ENCODE assay signal across 8 cellular contexts in genomic region chr15:41971893-41972340, GRCh38. TPM values are rescaled to one million over a fixed set of nuclear protein-coding genes. Genes with fewer than 3 reads are reported as not detected.
DNase-seq lines count a peak whose midpoint lies in the region; ATAC-seq and TF ChIP-seq lines count a peak whose summit lies in the region.

No MANE protein-coding gene starts in this region.

- DNase-seq in GM12864 (ENCODE audit: low read depth) = no peak
- DNase-seq in colonic mucosa = peak; percentile 62
- peak in 1 of 2 donors; percentile 33 for DNase-seq in uterus
- DNase-seq in NCI-H1092 (lab: John Stamatoyannopoulos, UW) = no peak
- no peak for DNase-seq in medulla oblongata (ENCODE audit: extremely low spot score)

- H4K20me1 ChIP-seq in Loucy (ENCODE audit: insufficient read depth, low read length, poor library complexity, severe bottlenecking) = peaks cover 7% of the 10 kb centered on the region

- H3K36me3 ChIP-seq in Loucy (ENCODE audit: insufficient read depth, low read length) (no peaks in the 10 kb centered on the region), colonic mucosa (no peaks in the 10 kb centered on the region), mesodermal cell (ENCODE audit: control insufficient read depth, insufficient read depth, low read length) (no peaks in the 10 kb centered on the region), uterus (no peaks in the 10 kb centered on the region)

- H3K9me3 ChIP-seq in Loucy (ENCODE audit: insufficient read depth, low read depth, low read length) (no peaks in the 10 kb centered on the region), colonic mucosa (no peaks in the 10 kb centered on the region), mesodermal cell (ENCODE audit: control insufficient read depth, low read length) (no peaks in the 10 kb centered on the region), uterus (no peaks in the 10 kb centered on the region)

- intact Hi-C loops in colonic mucosa (cut with DNase I) = no loop called here
- intact Hi-C loops in uterus (cut with DNase I; ENCODE audit: low total_unique reads) = no loop called here

- H3K79me2 ChIP-seq in Loucy (ENCODE audit: insufficient read depth, low read length) = no peaks in the 10 kb centered on the region

- peak overlapping the region; percentile 100 for H3K4me3 ChIP-seq in GM12864 (ENCODE audit: low read depth, low read length)
- H3K4me3 ChIP-seq in Loucy (ENCODE audit: low read length, poor library complexity, severe bottlenecking) = peak overlapping the region; percentile 78
- H3K4me3 ChIP-seq in colonic mucosa = peak overlapping the region; percentile 93
- H3K4me3 ChIP-seq in mesodermal cell (ENCODE audit: extremely low read depth, insufficient read depth, low read length, poor library complexity, severe bottlenecking) = peak overlapping the region; percentile 87
- H3K4me3 ChIP-seq in uterus = peak overlapping the region; percentile 40 to 93

- no peaks in the 10 kb centered on the region; the same call in 1 of the 2 replicates for H3F3A ChIP-seq in Loucy (ENCODE audit: low read depth)

- H3K27me3 ChIP-seq in Loucy (ENCODE audit: insufficient read depth, low read length, poor library complexity, severe bottlenecking) = no peaks in the 10 kb centered on the region
- H3K27me3 ChIP-seq in colonic mucosa = no peaks in the 10 kb centered on the region
- H3K27me3 ChIP-seq in uterus = no peaks in the 10 kb centered on the region

- no peak for TF ChIP-seq CTCF in GM12864 (IDR thresholded peaks at IDR 0.05; ENCODE audit: low read depth, low read length, missing control alignments)
- TF ChIP-seq CTCF in Loucy (conservative IDR thresholded peaks at IDR 0.05; ENCODE audit: low read length) = no peak
- no peak for TF ChIP-seq CTCF in colonic mucosa (IDR thresholded peaks at IDR 0.05)
- no peak for TF ChIP-seq CTCF in uterus (IDR thresholded peaks at IDR 0.05)

- TF ChIP-seq POLR2A in uterus (IDR thresholded peaks at IDR 0.05) = no peak

- H3K4me2 ChIP-seq in Loucy (ENCODE audit: low read depth, low read length, poor library complexity, severe bottlenecking) = peak overlapping the region; percentile 79

- WGBS in mesodermal cell (ENCODE audit: insufficient coverage in 2 of 2), 2 experiments = 0 to 1% methylated on average over 25 to 50 of the region's 52 CpGs

- H3K4me1 ChIP-seq in Loucy (ENCODE audit: insufficient read depth, low read length, poor library complexity, severe bottlenecking) (peaks cover 22% of the 10 kb centered on the region), colonic mucosa (no peaks in the 10 kb centered on the region), mesodermal cell (ENCODE audit: control insufficient read depth, insufficient read depth, low read length, poor library complexity, severe bottlenecking) (peaks cover 38% of the 10 kb centered on the region), uterus (no peaks in the 10 kb centered on the region)

- peak overlapping the region; percentile 94 for H2AFZ ChIP-seq in Loucy (ENCODE audit: low read length)

- ATAC-seq in GM21619 (IDR thresholded peaks at IDR 0.05; ENCODE audit: unreplicated experiment) = peak; percentile 16

- H3K9me2 ChIP-seq in Loucy (replicated peaks; ENCODE audit: low read depth, low read length) = no peaks in the 10 kb centered on the region

- H3K27ac ChIP-seq in colonic mucosa = peak overlapping the region; percentile 85
- peak overlapping the region; percentile 52 for H3K27ac ChIP-seq in mesodermal cell (ENCODE audit: low read depth, low read length, severe bottlenecking)
- H3K27ac ChIP-seq in uterus = peak overlapping the region; percentile 66 to 82

- H3K9ac ChIP-seq in Loucy (ENCODE audit: low read depth, low read length, poor library complexity, severe bottlenecking) (peak overlapping the region; percentile 61), colonic mucosa (ENCODE audit: low read depth in 2 of 2, low read length in 2 of 2) (peak overlapping the region; percentile 95 to 99)

RNA-seq across cellular contexts. Expression of gene EHD4, which starts 0.4 kb away (rescaled TPM):
- total RNA-seq in colonic mucosa (10 to 100 TPM; 30.3 to 40.0 TPM), uterus (10 to 100 TPM; 12.8 to 45.2 (median 26.1) TPM)
- polyA plus RNA-seq in mesodermal cell (2013, experiment 1 of 2) = 23.0 TPM
- 19.8 TPM for polyA plus RNA-seq in mesodermal cell (2013, experiment 2 of 2)

RNA-seq across cellular contexts. Expression of gene PLA2G4E, which starts 48.9 kb away (rescaled TPM):
- total RNA-seq in colonic mucosa (under 1 TPM in 1 of 2 donors, not detected in 1; 0.67 TPM), uterus (not detected)
- not detected for polyA plus RNA-seq in mesodermal cell (2013, experiment 1 of 2)
- polyA plus RNA-seq in mesodermal cell (2013, experiment 2 of 2) = not detected
